1 cellular context compared by ENCODE assay signal in genomic region chr6:118895241-118895561, GRCh38.
TF ChIP-seq lines count a peak whose summit lies in the region.

No MANE protein-coding gene starts in this region.

TF ChIP-seq in K562, 482 proteins besides CTCF, POLR2A, EP300 and RAD21 (continued from another document):
- TF ChIP-seq CHAMP1 (IDR thresholded peaks at IDR 0.05): no peak
- no peak for TF ChIP-seq MBD1 (CRISPR knock-in tag; IDR thresholded peaks at IDR 0.05)
- no peak for TF ChIP-seq MYC (IDR thresholded peaks at IDR 0.05; ENCODE audit: low read depth, low read length)
- TF ChIP-seq MYC (CRISPR knock-in tag; IDR thresholded peaks at IDR 0.05; ENCODE audit: borderline replicate concordance, low read depth): no peak
- TF ChIP-seq FOXP4 (CRISPR knock-in tag; IDR thresholded peaks at IDR 0.05; ENCODE audit: borderline replicate concordance): no peak
- TF ChIP-seq ZNF717 (CRISPR knock-in tag; IDR thresholded peaks at IDR 0.05): no peak
- TF ChIP-seq BACH1 (tag; IDR thresholded peaks at IDR 0.05): no peak
- no peak for TF ChIP-seq JUNB (CRISPR knock-in tag; conservative IDR thresholded peaks at IDR 0.05)
- no peak for TF ChIP-seq NCOR1 (IDR thresholded peaks at IDR 0.05)
- TF ChIP-seq ZMIZ1 (IDR thresholded peaks at IDR 0.05; ENCODE audit: low read depth in 2 of 2, low read length in 2 of 2): no peak
- TF ChIP-seq RBM25 (IDR thresholded peaks at IDR 0.05; ENCODE audit: low read depth, low read length, severe bottlenecking): no peak
- no peak for TF ChIP-seq SAFB (IDR thresholded peaks at IDR 0.05; ENCODE audit: borderline replicate concordance, low read depth, low read length)
- TF ChIP-seq NELFE (IDR thresholded peaks at IDR 0.05; ENCODE audit: insufficient read depth, insufficient read length): no peak
- no peak for TF ChIP-seq E2F1 (CRISPR knock-in tag; IDR thresholded peaks at IDR 0.05)
- no peak for TF ChIP-seq ZNF639 (CRISPR knock-in tag; conservative IDR thresholded peaks at IDR 0.05 in 1 of 2, IDR thresholded peaks at IDR 0.05 in 1 of 2)
- TF ChIP-seq NR0B1 (IDR thresholded peaks at IDR 0.05; ENCODE audit: partially characterized antibody): no peak
- TF ChIP-seq FUS (optimal IDR thresholded peaks at IDR 0.05; ENCODE audit: low read depth, low read length): no peak
- no peak for TF ChIP-seq ZNF23 (CRISPR knock-in tag; IDR thresholded peaks at IDR 0.05)
- no peak for TF ChIP-seq FOXA1 (IDR thresholded peaks at IDR 0.05; ENCODE audit: borderline replicate concordance)
- TF ChIP-seq RERE (CRISPR knock-in tag; IDR thresholded peaks at IDR 0.05; ENCODE audit: borderline replicate concordance): no peak
- no peak for TF ChIP-seq SPI1 (IDR thresholded peaks at IDR 0.05; ENCODE audit: borderline replicate concordance, low read depth, low read length)
- no peak for TF ChIP-seq ZC3H11A (IDR thresholded peaks at IDR 0.05; ENCODE audit: low read depth, low read length)
- no peak for TF ChIP-seq CTCFL (IDR thresholded peaks at IDR 0.05; ENCODE audit: borderline replicate concordance, insufficient read depth, low read depth, low read length, poor library complexity, severe bottlenecking)
- TF ChIP-seq XRCC5 (IDR thresholded peaks at IDR 0.05; ENCODE audit: low read depth, low read length): no peak
- peak; percentile 81 to 83 for TF ChIP-seq NRF1 (conservative IDR thresholded peaks at IDR 0.05 in 1 of 2, IDR thresholded peaks at IDR 0.05 in 1 of 2)
- TF ChIP-seq RBFOX2 (IDR thresholded peaks at IDR 0.05; ENCODE audit: low read depth, low read length): 0 out of 2 replicates have a peak, but pooled peaks have one; percentile 8
- TF ChIP-seq SMAD3 (CRISPR knock-in tag; conservative IDR thresholded peaks at IDR 0.05): no peak
- TF ChIP-seq KDM4B (IDR thresholded peaks at IDR 0.05; ENCODE audit: borderline replicate concordance in 2 of 2, low read depth in 1 of 2): no peak
- 0 out of 2 replicates have a peak, but pooled peaks have one; percentile 9 for TF ChIP-seq CHD2 (IDR thresholded peaks at IDR 0.05; ENCODE audit: low read depth, low read length)
- TF ChIP-seq MXI1 (IDR thresholded peaks at IDR 0.05; ENCODE audit: low read depth, low read length): no peak
- no peak for TF ChIP-seq CBX5 (IDR thresholded peaks at IDR 0.05; ENCODE audit: borderline replicate concordance, low read depth)
- no peak for TF ChIP-seq U2AF1 (optimal IDR thresholded peaks at IDR 0.05; ENCODE audit: low read depth, low read length)
